ENCODE assay signal across 3 cellular contexts in genomic region chr22:50356186-50356585, GRCh38.
"Had no signal": no experiment of that assay in that cellular context is flagged by ENCODE, and none has a peak within 500 bp of the region (broad histone marks: within the 10 kb centered on the region; RNA-seq: fewer than 3 reads in every experiment).

No MANE protein-coding gene starts in this region.

- ATAC-seq: GM12878 had no signal

- H3K4me3 ChIP-seq: GM12878 had no signal

- DNase-seq: GDM1, GF-D8 had no signal
